Comparison of ENCODE assay signal across 15 cellular contexts in the genomic region with DNA sequence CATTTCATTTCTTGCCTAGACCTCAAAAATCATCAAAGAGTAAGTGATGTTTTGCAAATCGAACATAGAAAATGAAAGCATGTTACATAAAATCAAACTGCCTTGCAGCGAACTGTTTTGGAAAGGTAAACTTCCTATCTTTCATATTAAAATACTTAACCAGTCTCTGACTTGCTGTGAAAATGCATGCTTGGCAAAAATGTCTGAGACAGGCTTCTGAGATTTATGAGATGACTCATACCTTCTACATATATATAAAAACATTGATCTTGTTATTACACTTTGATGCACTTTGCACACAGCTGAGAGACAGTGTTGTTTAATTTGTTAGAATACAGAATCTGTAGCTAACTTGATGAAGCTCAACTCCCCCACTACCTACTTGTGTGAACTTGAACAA.
A peak's percentile ranks its signal among the peaks of the same experiment; 100 is the strongest.
DNase-seq lines count a peak whose midpoint lies in the region; ATAC-seq, FAIRE-seq and TF ChIP-seq lines count a peak whose summit lies in the region.
"Had no signal": no experiment of that assay in that cellular context is flagged by ENCODE, and none has a peak within 500 bp of the region (broad histone marks: within the 10 kb centered on the region; RNA-seq: fewer than 3 reads in every experiment).

No MANE protein-coding gene starts in this region.

- no peaks in the 10 kb centered on the region for H3K9me3 ChIP-seq in CD4-positive, CD25-positive, alpha-beta regulatory T cell (ENCODE audit: control insufficient read depth in 2 of 2, low read length in 2 of 2)
- H3K9me3 ChIP-seq in astrocyte (ENCODE audit: insufficient read depth, low read depth, low read length): no peaks in the 10 kb centered on the region
- H3K9me3 ChIP-seq in neuronal stem cell (replicated peaks in 1 of 2; ENCODE audit: control insufficient read depth in 2 of 2, insufficient read depth in 1 of 2, low read depth in 1 of 2, low read length in 2 of 2): no peaks in the 10 kb centered on the region
- H3K9me3 ChIP-seq: colonic mucosa had no signal

- peak; percentile 24 to 44 for ATAC-seq in CD4-positive, CD25-positive, alpha-beta regulatory T cell (ENCODE audit: low read depth in 2 of 2)
- ATAC-seq in foreskin keratinocyte (peak; percentile 76), HG03460 (IDR thresholded peaks at IDR 0.05; ENCODE audit: unreplicated experiment) (no peak), left ventricle myocardium superior (no peak)
- ATAC-seq: HepG2; sciatic nerve; stimulated activated naive CD8-positive, alpha-beta T cell treated with anti-CD3 and anti-CD28 coated beads, Interleukin-15, Interleukin-2, amounts not matched to agents 100 U/mL and 50 U/mL, for 24 hours had no signal

- no peaks in the 10 kb centered on the region for H3K79me1 ChIP-seq in neuronal stem cell (ENCODE audit: low read depth, low read length)

- no peak overlapping the region for H2BK120ac ChIP-seq in neuronal stem cell (ENCODE audit: low read depth, low read length)

- H3K27ac Mint-ChIP-seq in CD4-positive, CD25-positive, alpha-beta regulatory T cell: peak overlapping the region; percentile 3 to 63 (median 48)
- H3K27ac Mint-ChIP-seq in astrocyte (ENCODE audit: unreplicated experiment): no peak overlapping the region
- H3K27ac Mint-ChIP-seq: B cell had no signal

- no peaks in the 10 kb centered on the region for H3K4me1 ChIP-seq in CD4-positive, CD25-positive, alpha-beta regulatory T cell (ENCODE audit: control insufficient read depth, insufficient read depth, low read length, poor library complexity, severe bottlenecking)
- H3K4me1 ChIP-seq in astrocyte (ENCODE audit: insufficient read depth, low read length) (no peaks in the 10 kb centered on the region), foreskin keratinocyte (peaks cover 21% of the 10 kb centered on the region), neuronal stem cell (ENCODE audit: control insufficient read depth in 2 of 2, insufficient read depth in 1 of 2, low read depth in 1 of 2, low read length in 2 of 2) (no peaks in the 10 kb centered on the region)
- H3K4me1 ChIP-seq: colonic mucosa had no signal

- no peak overlapping the region for H2BK15ac ChIP-seq in neuronal stem cell (ENCODE audit: low read length)

- H2BK12ac ChIP-seq in neuronal stem cell (ENCODE audit: low read length): no peak overlapping the region

- H4K20me1 ChIP-seq in astrocyte (ENCODE audit: insufficient read depth, low read length): no peaks in the 10 kb centered on the region

- H3K27me3 ChIP-seq in CD4-positive, CD25-positive, alpha-beta regulatory T cell (ENCODE audit: control insufficient read depth, insufficient read depth, low read length): no peaks in the 10 kb centered on the region
- H3K27me3 ChIP-seq in astrocyte (ENCODE audit: insufficient read depth, low read length) (no peaks in the 10 kb centered on the region), foreskin keratinocyte (no peaks in the 10 kb centered on the region), neuronal stem cell (ENCODE audit: control insufficient read depth in 3 of 3, insufficient read depth in 3 of 3, low read depth in 1 of 3, low read length in 3 of 3) (no peaks in the 10 kb centered on the region)
- H3K27me3 ChIP-seq: colonic mucosa had no signal

- no peak overlapping the region for H3K18ac ChIP-seq in neuronal stem cell (ENCODE audit: low read length)

- TF ChIP-seq CTCF in LNCaP clone FGC (IDR thresholded peaks at IDR 0.05; ENCODE audit: control insufficient read depth, extremely low read depth, insufficient read depth) (no peak), astrocyte (IDR thresholded peaks at IDR 0.05; ENCODE audit: insufficient read depth, low read depth, low read length) (no peak), foreskin keratinocyte (conservative IDR thresholded peaks at IDR 0.05) (no peak)

- H3K79me2 ChIP-seq in astrocyte (ENCODE audit: insufficient read depth, low read length): no peaks in the 10 kb centered on the region

- no peaks in the 10 kb centered on the region for H3K36me3 Mint-ChIP-seq in CD4-positive, CD25-positive, alpha-beta regulatory T cell
- no peaks in the 10 kb centered on the region for H3K36me3 Mint-ChIP-seq in astrocyte (ENCODE audit: low read depth, unreplicated experiment)

- H3K4ac ChIP-seq in neuronal stem cell (ENCODE audit: low read length): no peak overlapping the region

- H4K8ac ChIP-seq in neuronal stem cell (ENCODE audit: low read depth, low read length): no peak overlapping the region

- H3K36me3 ChIP-seq in CD4-positive, CD25-positive, alpha-beta regulatory T cell (ENCODE audit: control insufficient read depth, insufficient read depth, low read length): no peaks in the 10 kb centered on the region
- H3K36me3 ChIP-seq in astrocyte (ENCODE audit: insufficient read depth, low read length): no peaks in the 10 kb centered on the region
- H3K36me3 ChIP-seq in neuronal stem cell (replicated peaks in 1 of 2; ENCODE audit: control insufficient read depth in 2 of 2, insufficient read depth in 2 of 2, low read length in 2 of 2): no peaks in the 10 kb centered on the region
- H3K36me3 ChIP-seq: colonic mucosa had no signal

- DNase-seq in CD4-positive, CD25-positive, alpha-beta regulatory T cell: peak in 2 of 3 donors; percentile 17 to 54
- peak; percentile 82 for DNase-seq in LNCaP clone FGC (ENCODE audit: low read depth)
- peak; percentile 22 for DNase-seq in astrocyte (ENCODE audit: low read depth)
- peak in 1 of 2 donors; percentile 44 for DNase-seq in foreskin keratinocyte
- no peak for DNase-seq in NCI-H2029 (lab: John Stamatoyannopoulos, UW)
- DNase-seq in left ventricle myocardium superior: no peak
- no peak for DNase-seq in neuronal stem cell (ENCODE audit: low spot score)
- DNase-seq: colonic mucosa; NCI-H1105 treated with DMSO at 0.1 percent for 48 hours; NCI-H2227 treated with DMSO at 0.1 percent for 48 hours; stimulated activated naive CD8-positive, alpha-beta T cell treated with anti-CD3 and anti-CD28 coated beads, Interleukin-15, Interleukin-2, amounts not matched to agents 100 U/mL and 50 U/mL, for 24 hours had no signal

- H3K27me3 Mint-ChIP-seq in CD4-positive, CD25-positive, alpha-beta regulatory T cell: no peaks in the 10 kb centered on the region
- H3K27me3 Mint-ChIP-seq in astrocyte (ENCODE audit: low read depth, unreplicated experiment): no peaks in the 10 kb centered on the region
- H3K27me3 Mint-ChIP-seq: B cell had no signal

- H3K4me3 ChIP-seq in CD4-positive, CD25-positive, alpha-beta regulatory T cell (ENCODE audit: low read depth, low read length): peak overlapping the region; percentile 71
- peak overlapping the region; percentile 27 for H3K4me3 ChIP-seq in LNCaP clone FGC (ENCODE audit: low read depth, low read length)
- H3K4me3 ChIP-seq in astrocyte (ENCODE audit: insufficient read depth, low read depth, low read length): no peak overlapping the region
- no peak overlapping the region for H3K4me3 ChIP-seq in neuronal stem cell (ENCODE audit: low read length in 2 of 2)
- H3K4me3 ChIP-seq: colonic mucosa had no signal

- H2BK5ac ChIP-seq in neuronal stem cell (ENCODE audit: low read length): no peak overlapping the region

- H3K4me1 Mint-ChIP-seq in CD4-positive, CD25-positive, alpha-beta regulatory T cell: peaks cover 0 to 10% (median 5%) of the 10 kb centered on the region in 4 donors
- H3K4me1 Mint-ChIP-seq in astrocyte (ENCODE audit: low read depth, unreplicated experiment): no peaks in the 10 kb centered on the region
- H3K4me1 Mint-ChIP-seq: B cell had no signal

- H3K4me2 ChIP-seq in astrocyte (ENCODE audit: low read length) (peak overlapping the region; percentile 28), neuronal stem cell (ENCODE audit: insufficient read depth, low read length, poor library complexity, severe bottlenecking) (no peak overlapping the region)

- H3K9me3 Mint-ChIP-seq in CD4-positive, CD25-positive, alpha-beta regulatory T cell: peaks cover 0 to 5% (median 0%) of the 10 kb centered on the region in 7 donors
- H3K9me3 Mint-ChIP-seq in astrocyte (ENCODE audit: unreplicated experiment): peaks cover 2% of the 10 kb centered on the region

- H3K4me3 Mint-ChIP-seq in CD4-positive, CD25-positive, alpha-beta regulatory T cell: peak overlapping the region; percentile 15 to 90 (median 72)
- H3K4me3 Mint-ChIP-seq in astrocyte (ENCODE audit: unreplicated experiment): no peak overlapping the region
- H3K4me3 Mint-ChIP-seq: B cell had no signal

- H4K91ac ChIP-seq in neuronal stem cell (ENCODE audit: low read depth, low read length, poor library complexity): no peak overlapping the region

- no CpG with 5 or more reads among the region's 2 CpGs for WGBS in neuronal stem cell (ENCODE audit: extremely low coverage in 2 of 2, insufficient read length in 2 of 2, insufficient replicate concordance in 1 of 2), 2 donors

- peak overlapping the region; percentile 43 for H3K27ac ChIP-seq in CD4-positive, CD25-positive, alpha-beta regulatory T cell (ENCODE audit: insufficient read depth, low read length, poor library complexity, severe bottlenecking)
- H3K27ac ChIP-seq in astrocyte (ENCODE audit: low read depth, low read length): no peak overlapping the region
- no peak overlapping the region for H3K27ac ChIP-seq in foreskin keratinocyte
- no peak overlapping the region for H3K27ac ChIP-seq in neuronal stem cell (replicated peaks; ENCODE audit: low read length)
- H3K27ac ChIP-seq: colonic mucosa had no signal

- no peak overlapping the region for H3K9ac ChIP-seq in astrocyte (ENCODE audit: low read length)
- no peak overlapping the region for H3K9ac ChIP-seq in neuronal stem cell (ENCODE audit: low read depth, low read length, poor library complexity)

- FAIRE-seq in astrocyte (lab: Jason Lieb, UNC): no peak
- FAIRE-seq: HepG2 had no signal

- H2AFZ ChIP-seq in astrocyte (ENCODE audit: low read depth, low read length) (no peak overlapping the region), neuronal stem cell (ENCODE audit: low read length) (no peak overlapping the region)

- no peak overlapping the region for H3K23ac ChIP-seq in neuronal stem cell (ENCODE audit: low read depth, low read length, poor library complexity)

- intact Hi-C loops in left ventricle myocardium superior (cut with micrococcal nuclease): no loop called here

- no peak overlapping the region for H3K14ac ChIP-seq in neuronal stem cell (ENCODE audit: low read length)

- H2AK5ac ChIP-seq in neuronal stem cell (ENCODE audit: low read depth, low read length): no peak overlapping the region

Comparison
In these comparisons a context has a peak if more than half of its experiments do, and no peak if none do; other contexts are left out.
1. ATAC-seq: peak in CD4-positive, CD25-positive, alpha-beta regulatory T cell (2 of 2) and foreskin keratinocyte (single experiment); none in HG03460 (single experiment) and left ventricle myocardium superior (single experiment).
2. DNase-seq: peak in CD4-positive, CD25-positive, alpha-beta regulatory T cell (2 of 3), LNCaP clone FGC (single experiment) and astrocyte (single experiment); none in NCI-H2029 (single experiment), left ventricle myocardium superior (single experiment) and neuronal stem cell (single experiment).
3. H3K4me3 ChIP-seq: peak in CD4-positive, CD25-positive, alpha-beta regulatory T cell (single experiment) and LNCaP clone FGC (single experiment); none in astrocyte (single experiment) and neuronal stem cell (0 of 2).